ENCODE assay signal across 8 cellular contexts in genomic region chr15:42605281-42605744, GRCh38. TPM values are rescaled to one million over a fixed set of nuclear protein-coding genes. Genes with fewer than 3 reads are reported as not detected.
A peak's percentile ranks its signal among the peaks of the same experiment; 100 is the strongest.
DNase-seq lines count a peak whose midpoint lies in the region; ATAC-seq and TF ChIP-seq lines count a peak whose summit lies in the region.

No MANE protein-coding gene starts in this region.

- no peaks in the 10 kb centered on the region for H3K36me3 Mint-ChIP-seq in activated T-helper 17 cell treated with anti-CD3 and anti-CD28 coated beads, Interleukin-2, amount 50 U/mL, for 72 hours (ENCODE audit: low read depth)
- H3K36me3 Mint-ChIP-seq in GM23338 (ENCODE audit: low read depth) (peaks cover 10% of the 10 kb centered on the region), Caco-2 (ENCODE audit: insufficient read depth, unreplicated experiment) (no peaks in the 10 kb centered on the region)

- no peaks in the 10 kb centered on the region; the same call in 1 of the 2 replicates for H3K9me2 ChIP-seq in GM23338 (ENCODE audit: insufficient read depth)

- H3K27me3 Mint-ChIP-seq in activated T-helper 17 cell treated with anti-CD3 and anti-CD28 coated beads, Interleukin-2, amount 50 U/mL, for 72 hours = no peaks in the 10 kb centered on the region
- H3K27me3 Mint-ChIP-seq in GM23338 (ENCODE audit: insufficient read depth, low read depth, poor library complexity) = peaks cover 1% of the 10 kb centered on the region
- H3K27me3 Mint-ChIP-seq in Caco-2 (ENCODE audit: insufficient read depth, unreplicated experiment) = peaks cover 3% of the 10 kb centered on the region

- POLR2A ChIA-PET in Caco-2 (lab: Charles Lee) = no interaction called here

- BruUV-seq in Caco-2 (replicated peaks; lab: Mats Ljungman, UMichigan) = no TSS peak

- peak overlapping the region; percentile 49 for H3K27ac Mint-ChIP-seq in activated T-helper 17 cell treated with anti-CD3 and anti-CD28 coated beads, Interleukin-2, amount 50 U/mL, for 72 hours
- H3K27ac Mint-ChIP-seq in GM23338 (no peak overlapping the region), Caco-2 (ENCODE audit: unreplicated experiment) (no peak overlapping the region)

- no peaks in the 10 kb centered on the region for H3K9me3 ChIP-seq in Caco-2

- peaks cover 21% of the 10 kb centered on the region for H3K4me1 Mint-ChIP-seq in activated T-helper 17 cell treated with anti-CD3 and anti-CD28 coated beads, Interleukin-2, amount 50 U/mL, for 72 hours
- H3K4me1 Mint-ChIP-seq in GM23338 (peaks cover 2% of the 10 kb centered on the region; the same call in 1 of the 3 replicates), Caco-2 (ENCODE audit: low read depth, unreplicated experiment) (no peaks in the 10 kb centered on the region)

- TF ChIP-seq CTCF in GM23338 (conservative IDR thresholded peaks at IDR 0.05; ENCODE audit: low read depth in 2 of 2) = no peak
- TF ChIP-seq CTCF in Caco-2 (IDR thresholded peaks at IDR 0.05; ENCODE audit: insufficient read depth in 1 of 2, low read depth in 1 of 2, low read length in 1 of 2, severe bottlenecking in 1 of 2, unreplicated experiment in 1 of 2) = no peak

- H3K36me3 ChIP-seq in GM23338 (ENCODE audit: insufficient read depth) (0 out of 2 replicates have a peak, but pooled peaks cover 6% of the 10 kb centered on the region), Caco-2 (ENCODE audit: control insufficient read depth, insufficient read depth, low read length) (no peaks in the 10 kb centered on the region)

- DNase-seq in GDM1 (lab: John Stamatoyannopoulos, UW) (peak; percentile 39), myocyte (ENCODE audit: low read depth) (peak; percentile 44), kidney glomerular epithelial cell (lab: John Stamatoyannopoulos, UW) (no peak), GM23338 (ENCODE audit: low spot score) (no peak), Caco-2 (no peak), NCI-H226 (no peak)

- no peaks in the 10 kb centered on the region for H3K9me3 Mint-ChIP-seq in activated T-helper 17 cell treated with anti-CD3 and anti-CD28 coated beads, Interleukin-2, amount 50 U/mL, for 72 hours
- peaks cover 10% of the 10 kb centered on the region; the same call in 2 of the 3 replicates for H3K9me3 Mint-ChIP-seq in GM23338
- H3K9me3 Mint-ChIP-seq in Caco-2 (ENCODE audit: unreplicated experiment) = peaks cover 9% of the 10 kb centered on the region

- ATAC-seq in HG03378 (IDR thresholded peaks at IDR 0.05; ENCODE audit: unreplicated experiment) (peak; percentile 53), GM23338 (no peak)
- no peak for ATAC-seq in activated T-helper 17 cell treated with anti-CD3 and anti-CD28 coated beads, Interleukin-2, amount 50 U/mL, for 72 hours (replicated peaks)

- H3K4me3 ChIP-seq in GM23338 (no peak overlapping the region), Caco-2 (ENCODE audit: low read depth, low read length) (no peak overlapping the region)

- H3K4me1 ChIP-seq in GM23338 (ENCODE audit: insufficient read depth) (no peaks in the 10 kb centered on the region), Caco-2 (no peaks in the 10 kb centered on the region)

- no peaks in the 10 kb centered on the region; the same call in 1 of the 2 replicates for H4K20me1 ChIP-seq in GM23338 (replicated peaks; ENCODE audit: insufficient read depth)

- H2AFZ ChIP-seq in GM23338 = no peak overlapping the region

- CTCF ChIA-PET in Caco-2 (lab: Charles Lee) = interaction anchor here (1.0 kb wide), 1 partner anchor 13 kb away, joined by 3 read pairs; no protein-coding TSS in a partner anchor

- H3K27ac ChIP-seq in GM23338 (ENCODE audit: low read depth) = no peak overlapping the region

- H3K27me3 ChIP-seq in GM23338 (ENCODE audit: insufficient read depth) (no peaks in the 10 kb centered on the region), Caco-2 (replicated peaks; ENCODE audit: control insufficient read depth, insufficient read depth, low read length) (no peaks in the 10 kb centered on the region; the same call in 1 of the 2 replicates)

- H3K79me2 ChIP-seq in GM23338 (replicated peaks; ENCODE audit: insufficient read depth) = no peaks in the 10 kb centered on the region

- H3K4me2 ChIP-seq in GM23338 = no peak overlapping the region

- intact Hi-C loops in Caco-2 (cut with micrococcal nuclease; ENCODE audit: unreplicated experiment) = no loop called here

- H3K4me3 Mint-ChIP-seq in activated T-helper 17 cell treated with anti-CD3 and anti-CD28 coated beads, Interleukin-2, amount 50 U/mL, for 72 hours = peak overlapping the region; percentile 29
- no peak overlapping the region for H3K4me3 Mint-ChIP-seq in GM23338
- H3K4me3 Mint-ChIP-seq in Caco-2 (ENCODE audit: unreplicated experiment) = no peak overlapping the region

- H3F3A ChIP-seq in GM23338 (replicated peaks; ENCODE audit: low read depth) = no peaks in the 10 kb centered on the region

TF ChIP-seq in GM23338, 12 proteins besides CTCF, POLR2A, EP300 and RAD21 (continues in another document):
- TF ChIP-seq ZNF114 (CRISPR knock-in tag; IDR thresholded peaks at IDR 0.05) = no peak
- TF ChIP-seq ZNF331 (CRISPR knock-in tag; IDR thresholded peaks at IDR 0.05; ENCODE audit: low read depth) = no peak
- TF ChIP-seq CREB1 (CRISPR knock-in tag; IDR thresholded peaks at IDR 0.05; ENCODE audit: low read depth) = no peak
- TF ChIP-seq, protein P1, sequence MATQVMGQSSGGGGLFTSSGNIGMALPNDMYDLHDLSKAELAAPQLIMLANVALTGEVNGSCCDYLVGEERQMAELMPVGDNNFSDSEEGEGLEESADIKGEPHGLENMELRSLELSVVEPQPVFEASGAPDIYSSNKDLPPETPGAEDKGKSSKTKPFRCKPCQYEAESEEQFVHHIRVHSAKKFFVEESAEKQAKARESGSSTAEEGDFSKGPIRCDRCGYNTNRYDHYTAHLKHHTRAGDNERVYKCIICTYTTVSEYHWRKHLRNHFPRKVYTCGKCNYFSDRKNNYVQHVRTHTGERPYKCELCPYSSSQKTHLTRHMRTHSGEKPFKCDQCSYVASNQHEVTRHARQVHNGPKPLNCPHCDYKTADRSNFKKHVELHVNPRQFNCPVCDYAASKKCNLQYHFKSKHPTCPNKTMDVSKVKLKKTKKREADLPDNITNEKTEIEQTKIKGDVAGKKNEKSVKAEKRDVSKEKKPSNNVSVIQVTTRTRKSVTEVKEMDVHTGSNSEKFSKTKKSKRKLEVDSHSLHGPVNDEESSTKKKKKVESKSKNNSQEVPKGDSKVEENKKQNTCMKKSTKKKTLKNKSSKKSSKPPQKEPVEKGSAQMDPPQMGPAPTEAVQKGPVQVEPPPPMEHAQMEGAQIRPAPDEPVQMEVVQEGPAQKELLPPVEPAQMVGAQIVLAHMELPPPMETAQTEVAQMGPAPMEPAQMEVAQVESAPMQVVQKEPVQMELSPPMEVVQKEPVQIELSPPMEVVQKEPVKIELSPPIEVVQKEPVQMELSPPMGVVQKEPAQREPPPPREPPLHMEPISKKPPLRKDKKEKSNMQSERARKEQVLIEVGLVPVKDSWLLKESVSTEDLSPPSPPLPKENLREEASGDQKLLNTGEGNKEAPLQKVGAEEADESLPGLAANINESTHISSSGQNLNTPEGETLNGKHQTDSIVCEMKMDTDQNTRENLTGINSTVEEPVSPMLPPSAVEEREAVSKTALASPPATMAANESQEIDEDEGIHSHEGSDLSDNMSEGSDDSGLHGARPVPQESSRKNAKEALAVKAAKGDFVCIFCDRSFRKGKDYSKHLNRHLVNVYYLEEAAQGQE (IDR thresholded peaks at IDR 0.05; ENCODE audit: unreplicated experiment) = no peak
- TF ChIP-seq EZH2phosphoT487 (IDR thresholded peaks at IDR 0.05; ENCODE audit: unreplicated experiment) = no peak
- no peak for TF ChIP-seq NANOG (IDR thresholded peaks at IDR 0.05; ENCODE audit: borderline replicate concordance)
- no peak for TF ChIP-seq ETS1 (IDR thresholded peaks at IDR 0.05)
- no peak for TF ChIP-seq JUNB (IDR thresholded peaks at IDR 0.05; ENCODE audit: unreplicated experiment)
- no peak for TF ChIP-seq EZH2 (IDR thresholded peaks at IDR 0.05; ENCODE audit: low read depth, unreplicated experiment)

RNA-seq across cellular contexts. Expression of gene STARD9, which starts 29.9 kb away (rescaled TPM):
- total RNA-seq in activated T-helper 17 cell treated with anti-CD3 and anti-CD28 coated beads, Interleukin-2, amount 50 U/mL, for 72 hours = 10 to 100 TPM in 1 of 2 donors, 1 to 10 TPM in 1; 9.5 to 10.9 TPM
- total RNA-seq in myocyte (5.4 and 10.1 TPM in 2 replicates), Caco-2 (2022) (0.56 and 0.86 TPM in 2 replicates)
- polyA plus RNA-seq in myocyte (2012) = 4.4 TPM
- 4.7 and 6.2 TPM in 2 replicates for total RNA-seq in GM23338 (2014; rRNA removed; shearing (Covaris generic))
- 1.2 and 1.8 TPM in 2 replicates for polyA plus RNA-seq in GM23338 (2016; fragmentation: Nextera tagmentation; extraction: Ambion mirVana)

RNA-seq across cellular contexts. Expression of gene HAUS2, which starts 56.7 kb away (rescaled TPM):
- total RNA-seq in activated T-helper 17 cell treated with anti-CD3 and anti-CD28 coated beads, Interleukin-2, amount 50 U/mL, for 72 hours = 10 to 100 TPM; 43.4 to 61.7 TPM
- total RNA-seq in myocyte = 18.0 and 18.7 TPM in 2 replicates
- polyA plus RNA-seq in myocyte (2012) = 9.7 TPM
- total RNA-seq in GM23338 (2014; rRNA removed; shearing (Covaris generic)) = 30.9 and 78.6 TPM in 2 replicates
- polyA plus RNA-seq in GM23338 (2016; fragmentation: Nextera tagmentation; extraction: Ambion mirVana) = 32.7 and 39.1 TPM in 2 replicates
- total RNA-seq in Caco-2 (2022) = 35.7 and 36.9 TPM in 2 replicates

RNA-seq across cellular contexts. Expression of gene LRRC57, which starts 56.7 kb away (rescaled TPM):
- 10 to 100 TPM; 18.7 to 21.4 TPM for total RNA-seq in activated T-helper 17 cell treated with anti-CD3 and anti-CD28 coated beads, Interleukin-2, amount 50 U/mL, for 72 hours
- total RNA-seq in myocyte (9.5 and 11.1 TPM in 2 replicates), Caco-2 (2022) (19.3 and 28.8 TPM in 2 replicates)
- 15.6 TPM for polyA plus RNA-seq in myocyte (2012)
- 9.0 and 19.5 TPM in 2 replicates for total RNA-seq in GM23338 (2014; rRNA removed; shearing (Covaris generic))
- 3.9 and 5.4 TPM in 2 replicates for polyA plus RNA-seq in GM23338 (2016; fragmentation: Nextera tagmentation; extraction: Ambion mirVana)

Comparison
In these comparisons a context has a peak if more than half of its experiments do, and no peak if none do; other contexts are left out.
1. DNase-seq: peak in GDM1 (single experiment) and myocyte (single experiment); none in kidney glomerular epithelial cell (single experiment), GM23338 (single experiment), Caco-2 (0 of 2) and NCI-H226 (single experiment).